Comparison of ENCODE assay signal across 8 cellular contexts in genomic region chr15:74835312-74835823, GRCh38. TPM values are rescaled to one million over a fixed set of nuclear protein-coding genes. Genes with fewer than 3 reads are reported as not detected.
A peak's percentile ranks its signal among the peaks of the same experiment; 100 is the strongest.
DNase-seq lines count a peak whose midpoint lies in the region; ATAC-seq and TF ChIP-seq lines count a peak whose summit lies in the region.

No MANE protein-coding gene starts in this region.

- in situ Hi-C loops in KBM-7 (cut with MboI; ENCODE audit: low pct_unique_long_range_greater_than_20kb, low sequenced_read_pairs) = no loop called here

- no peak overlapping the region for H3K9ac ChIP-seq in DND-41 (ENCODE audit: low read depth, low read length)

- peak; percentile 69 for ATAC-seq in DND-41 (ENCODE audit: insufficient read depth, low read depth)
- peak; percentile 75 for ATAC-seq in left lobe of liver
- ATAC-seq in stimulated activated naive CD8-positive, alpha-beta T cell treated with anti-CD3 and anti-CD28 coated beads, Interleukin-15, Interleukin-2, amounts not matched to agents 100 U/mL and 50 U/mL, for 24 hours = peak; percentile 33
- ATAC-seq in GM21529 (IDR thresholded peaks at IDR 0.05; ENCODE audit: unreplicated experiment) = no peak

- H3K9me3 ChIP-seq in DND-41 (ENCODE audit: insufficient read depth, low read length, severe bottlenecking) = no peaks in the 10 kb centered on the region

- H3K4me3 ChIP-seq in DND-41 (ENCODE audit: low read depth in 1 of 2, low read length in 2 of 2) = no peak overlapping the region

- DNase-seq in DND-41 (peak; percentile 50), KBM-7 (peak; percentile 79), T1000 (lab: John Stamatoyannopoulos, UW) (peak; percentile 42), left lobe of liver (ENCODE audit: low spot score) (peak; percentile 65), GF-D8 (lab: John Stamatoyannopoulos, UW) (no peak)
- peak; percentile 12 for DNase-seq in central memory CD4-positive, alpha-beta T cell
- peak; percentile 75 for DNase-seq in stimulated activated naive CD8-positive, alpha-beta T cell treated with anti-CD3 and anti-CD28 coated beads, Interleukin-15, Interleukin-2, amounts not matched to agents 100 U/mL and 50 U/mL, for 24 hours

- no peak overlapping the region for H3K27ac ChIP-seq in DND-41 (ENCODE audit: low read length)

- H3K27me3 ChIP-seq in DND-41 (ENCODE audit: insufficient read depth, low read length, poor library complexity) = no peaks in the 10 kb centered on the region

- peak; percentile 78 for TF ChIP-seq CTCF in DND-41 (IDR thresholded peaks at IDR 0.05; ENCODE audit: borderline replicate concordance, extremely low read depth, low read length, poor library complexity, severe bottlenecking)

- H3K4me2 ChIP-seq in DND-41 (ENCODE audit: insufficient read depth, low read length) = no peak overlapping the region

- no peaks in the 10 kb centered on the region for H3K79me2 ChIP-seq in DND-41 (ENCODE audit: insufficient read depth, low read length)

- 0 out of 2 replicates have a peak, but pooled peaks cover 5% of the 10 kb centered on the region for H3K4me1 ChIP-seq in DND-41 (ENCODE audit: insufficient read depth, low read length)

- peaks cover 29% of the 10 kb centered on the region for H3K36me3 ChIP-seq in DND-41 (ENCODE audit: insufficient read depth, low read length)

- H2AFZ ChIP-seq in DND-41 (ENCODE audit: low read depth, low read length) = no peak overlapping the region

- H4K20me1 ChIP-seq in DND-41 (ENCODE audit: insufficient read depth, low read length) = 0 out of 2 replicates have a peak, but pooled peaks cover 3% of the 10 kb centered on the region

RNA-seq across cellular contexts. Expression of gene ULK3, which starts 7.6 kb away (rescaled TPM):
- 23.8 TPM for total RNA-seq in left lobe of liver

RNA-seq across cellular contexts. Expression of gene CPLX3, which starts 8.9 kb away (rescaled TPM):
- total RNA-seq in left lobe of liver = not detected

RNA-seq across cellular contexts. Expression of gene LMAN1L, which starts 22.7 kb away (rescaled TPM):
- total RNA-seq in left lobe of liver = not detected

RNA-seq across cellular contexts. Expression of gene SCAMP2, which starts 37.8 kb away (rescaled TPM):
- 36.1 TPM for total RNA-seq in left lobe of liver

RNA-seq across cellular contexts. Expression of gene CSK, which starts 53.5 kb away (rescaled TPM):
- 32.7 TPM for total RNA-seq in left lobe of liver
